11 cellular contexts compared by ENCODE assay signal in the genomic region with DNA sequence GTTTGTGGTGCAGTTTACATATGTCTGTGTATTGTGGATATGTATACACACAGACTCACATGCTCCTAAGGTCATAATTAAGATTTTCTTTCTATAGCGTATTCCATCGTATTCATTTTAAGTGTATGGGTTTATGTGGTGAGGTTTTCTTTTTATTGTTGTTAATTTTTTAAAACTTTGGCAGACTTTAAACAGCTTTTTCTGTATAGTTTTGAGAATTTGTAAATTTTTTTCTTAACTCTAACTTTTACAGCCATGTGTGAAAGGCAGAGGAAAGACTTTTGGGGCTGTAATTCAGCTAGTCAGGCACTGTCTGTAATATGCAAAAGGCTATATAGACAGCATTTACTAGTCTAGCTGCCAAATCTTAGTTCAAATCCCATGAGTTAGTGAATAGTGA. TPM values are rescaled to one million over a fixed set of nuclear protein-coding genes. Genes with fewer than 3 reads are reported as not detected.
A peak's percentile ranks its signal among the peaks of the same experiment; 100 is the strongest.
DNase-seq lines count a peak whose midpoint lies in the region; ATAC-seq and TF ChIP-seq lines count a peak whose summit lies in the region.
"Had no signal": no experiment of that assay in that cellular context is flagged by ENCODE, and none has a peak within 500 bp of the region (broad histone marks: within the 10 kb centered on the region; RNA-seq: fewer than 3 reads in every experiment).

No MANE protein-coding gene starts in this region.

- H3K27ac ChIP-seq in right cardiac atrium (ENCODE audit: low read length), result no peak overlapping the region
- H3K27ac ChIP-seq in coronary artery, result no peak overlapping the region
- H3K27ac ChIP-seq in muscle layer of duodenum (ENCODE audit: low read length), result no peak overlapping the region

- intact Hi-C loops in right cardiac atrium (cut with DNase I), result no loop called here
- intact Hi-C loops in Right ventricle myocardium inferior (cut with DNase I), result loop anchor here (5.0 kb wide), 1 partner anchor 60 kb away; no protein-coding TSS in a partner anchor

- 55% methylated on average over 2 of the region's 2 CpGs for WGBS in right cardiac atrium

- H3K9me3 ChIP-seq in right cardiac atrium (ENCODE audit: control insufficient read depth, low read length) (no peaks in the 10 kb centered on the region), muscle layer of duodenum (ENCODE audit: control insufficient read depth in 1 of 2, low read length in 2 of 2) (peaks cover 0 to 3% of the 10 kb centered on the region in 2 donors)
- H3K9me3 ChIP-seq: mucosa of descending colon, thyroid gland had no signal

- no peaks in the 10 kb centered on the region for H3K4me1 ChIP-seq in right cardiac atrium (ENCODE audit: control insufficient read depth, insufficient read depth, low read length)
- H3K4me1 ChIP-seq in muscle layer of duodenum (ENCODE audit: control insufficient read depth in 1 of 2, insufficient read depth in 2 of 2, low read length in 2 of 2), result peaks cover 4 to 20% of the 10 kb centered on the region in 2 donors

- ATAC-seq in right cardiac atrium (no peak), Right ventricle myocardium inferior (no peak), GM18909 (IDR thresholded peaks at IDR 0.05; ENCODE audit: poor library complexity, unreplicated experiment) (no peak), GM21526 (IDR thresholded peaks at IDR 0.05; ENCODE audit: low FRiP score, unreplicated experiment) (no peak)
- ATAC-seq: mucosa of descending colon had no signal

- H3K36me3 ChIP-seq in muscle layer of duodenum (ENCODE audit: control insufficient read depth in 1 of 2, insufficient read depth in 2 of 2, low read length in 2 of 2), result no peaks in the 10 kb centered on the region
- H3K36me3 ChIP-seq: thyroid gland had no signal

- H3K4me3 ChIP-seq in right cardiac atrium (ENCODE audit: low read length) (peak overlapping the region; percentile 84), coronary artery (peak overlapping the region; percentile 99), muscle layer of duodenum (ENCODE audit: low read depth in 1 of 2, low read length in 2 of 2) (peak overlapping the region; percentile 65 to 81)

- no peak for TF ChIP-seq CTCF in coronary artery (IDR thresholded peaks at IDR 0.05)

- H3K27me3 ChIP-seq in right cardiac atrium (ENCODE audit: control insufficient read depth, insufficient read depth) (no peaks in the 10 kb centered on the region), muscle layer of duodenum (ENCODE audit: low read depth, low read length) (no peaks in the 10 kb centered on the region)
- H3K27me3 ChIP-seq: thyroid gland had no signal

- DNase-seq in right cardiac atrium (no peak), Right ventricle myocardium inferior (ENCODE audit: missing footprints) (no peak), coronary artery (ENCODE audit: low spot score) (no peak), NOMO-1 treated with dmso at 0.1 percent for 144 hours (lab: John Stamatoyannopoulos, UW; ENCODE audit: unreplicated experiment) (no peak)
- DNase-seq in activated CD4-positive, CD25-positive, alpha-beta regulatory T cell treated with anti-CD3 and anti-CD28 coated beads, Interleukin-2, amount 50 U/mL, for 72 hours, result no peak
- DNase-seq: mucosa of descending colon, SW 1271, thyroid gland had no signal

RNA-seq across cellular contexts. Expression of gene MAGI3, which starts 2.2 kb away (rescaled TPM):
- total RNA-seq in right cardiac atrium (1 to 10 TPM; 7.8 to 8.9 (median 8.2) TPM), Right ventricle myocardium inferior (4.6 TPM)
- polyA plus RNA-seq in right cardiac atrium, result 2.9 TPM
